8 cellular contexts compared by ENCODE assay signal in the genomic region with DNA sequence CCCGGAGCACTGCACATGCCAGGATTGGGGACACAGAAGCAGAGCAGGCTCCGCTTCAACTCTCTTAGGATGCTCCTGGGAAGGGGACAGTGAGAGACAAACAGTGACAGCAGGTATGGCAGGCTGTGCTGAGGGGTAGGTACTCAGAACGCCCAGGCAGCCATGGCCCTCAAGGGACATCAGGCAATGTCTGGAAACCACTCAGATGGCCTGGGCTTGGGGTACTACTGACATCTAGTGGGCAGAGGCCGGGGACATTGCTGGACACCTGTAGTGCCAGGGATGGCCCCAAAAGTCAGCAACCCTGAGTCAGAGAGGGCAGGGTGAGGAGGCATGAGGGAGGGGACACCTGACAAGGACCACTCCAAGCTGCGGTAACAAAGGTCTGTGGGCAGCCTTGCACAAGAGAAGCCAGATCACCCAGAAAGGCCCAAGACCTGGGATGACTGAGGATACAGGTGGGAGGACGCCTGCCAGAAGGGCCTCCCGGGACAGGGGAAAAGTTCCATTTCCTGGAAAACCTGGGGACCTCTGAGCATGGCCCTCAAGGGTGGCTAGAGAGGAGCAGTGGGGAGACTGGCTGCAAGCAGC. TPM values are rescaled to one million over a fixed set of nuclear protein-coding genes. Genes with fewer than 3 reads are reported as not detected.
DNase-seq lines count a peak whose midpoint lies in the region; ATAC-seq and TF ChIP-seq lines count a peak whose summit lies in the region.
"Had no signal": no experiment of that assay in that cellular context is flagged by ENCODE, and none has a peak within 500 bp of the region (broad histone marks: within the 10 kb centered on the region; RNA-seq: fewer than 3 reads in every experiment).

No MANE protein-coding gene starts in this region.

- RAD21 ChIA-PET in HCT116 (lab: Charles Lee; ENCODE audit: low non-redundant PET in 1 of 2, low total read pairs in 2 of 2, uncharacterized antibody in 2 of 2, unreplicated experiment in 2 of 2), result interaction anchor here in 1 of 2 experiments (1.0 kb wide), 1 partner anchor 74 kb away, joined by 3 read pairs; no protein-coding TSS in a partner anchor

- 83% methylated on average over 7 of the region's 7 CpGs for WGBS in prostate gland

- POLR2A ChIA-PET in HCT116 (lab: Charles Lee), result no interaction called here

- H2AFZ ChIP-seq in HCT116 (ENCODE audit: low read depth, low read length, poor library complexity, severe bottlenecking), result no peak overlapping the region

- no TSS peak for BruUV-seq in HCT116 (replicated peaks; lab: Mats Ljungman, UMichigan)

- no peak overlapping the region for H3K4me2 ChIP-seq in HCT116 (ENCODE audit: low read length)

- intact Hi-C loops in HCT116 (cut with micrococcal nuclease) (loop anchor here (1.0 to 5.0 kb wide), 3 partner anchors 73 to 568 kb away; no protein-coding TSS in a partner anchor), prostate gland (cut with DNase I) (loop anchor here (2.0 kb wide), 1 partner anchor 74 kb away; a partner anchor contains a TSS)

- TF ChIP-seq RAD21 in HCT116 (IDR thresholded peaks at IDR 0.05; ENCODE audit: low read depth), result peak; percentile 78

- peak; percentile 46 to 60 (median 55) for TF ChIP-seq CTCF in HCT116 (IDR thresholded peaks at IDR 0.05 in 2 of 3, conservative IDR thresholded peaks at IDR 0.05 in 1 of 3; ENCODE audit: borderline replicate concordance in 1 of 3, insufficient read depth in 1 of 3, low read depth in 2 of 3, low read length in 2 of 3)
- TF ChIP-seq CTCF in prostate gland (IDR thresholded peaks at IDR 0.05), result peak in 3 of 4 experiments; percentile 59 to 65 (median 64)

- ATAC-seq in HCT116 (peak; percentile 66), HG02884 (IDR thresholded peaks at IDR 0.05; ENCODE audit: unreplicated experiment) (no peak), GM19328 (IDR thresholded peaks at IDR 0.05; ENCODE audit: unreplicated experiment) (no peak), HG02571 (IDR thresholded peaks at IDR 0.05; ENCODE audit: unreplicated experiment) (no peak)

- DNase-seq in HCT116 (ENCODE audit: low read depth, low spot score), result no peak
- DNase-seq in OCI-M1 (lab: John Stamatoyannopoulos, UW), result peak; percentile 13
- peak; percentile 26 for DNase-seq in fibroblast of gingiva (ENCODE audit: low read depth)
- DNase-seq in prostate gland (ENCODE audit: low spot score), result peak; percentile 57

- H3K9me2 ChIP-seq in HCT116 (ENCODE audit: insufficient read depth), result no peaks in the 10 kb centered on the region

- H3K79me2 ChIP-seq in HCT116 (ENCODE audit: insufficient read depth, low read length), result no peaks in the 10 kb centered on the region

- H3K27ac ChIP-seq in HCT116 (ENCODE audit: low read depth, low read length), result no peak overlapping the region
- no peak overlapping the region for H3K27ac ChIP-seq in prostate gland
- H3K27ac ChIP-seq: SJSA1 had no signal

- H3K9me3 ChIP-seq in HCT116 (ENCODE audit: control insufficient read depth in 1 of 2, insufficient read depth in 1 of 2, low read depth in 1 of 2, low read length in 2 of 2) (no peaks in the 10 kb centered on the region), prostate gland (no peaks in the 10 kb centered on the region)
- H3K9me3 ChIP-seq: SJSA1 had no signal

- H3K4me1 ChIP-seq in HCT116 (ENCODE audit: control insufficient read depth in 1 of 2, insufficient read depth in 2 of 2, low read length in 2 of 2) (peaks cover 0 to 3% of the 10 kb centered on the region in 2 experiments; a peak in 1 of 4 replicates), prostate gland (replicated peaks) (peaks cover 24% of the 10 kb centered on the region)
- H3K4me1 ChIP-seq: SJSA1 had no signal

- no peak overlapping the region for H3K4me3 ChIP-seq in HCT116 (replicated peaks in 1 of 2; ENCODE audit: low read depth in 1 of 2, low read length in 2 of 2)
- no peak overlapping the region for H3K4me3 ChIP-seq in prostate gland
- H3K4me3 ChIP-seq: SJSA1 had no signal

- CTCF ChIA-PET in HCT116 (lab: Charles Lee), result interaction anchor here (2.7 kb wide), 1 partner anchor 73 kb away, joined by 20 read pairs; a partner anchor contains a TSS

- H3K36me3 ChIP-seq in HCT116 (ENCODE audit: control insufficient read depth in 1 of 2, insufficient read depth in 2 of 2, low read length in 2 of 2), result no peaks in the 10 kb centered on the region
- H3K36me3 ChIP-seq in prostate gland, result no peaks in the 10 kb centered on the region
- H3K36me3 ChIP-seq: SJSA1 had no signal

- no peak for TF ChIP-seq POLR2A in HCT116 (IDR thresholded peaks at IDR 0.05; ENCODE audit: borderline replicate concordance, extremely low read depth, insufficient read depth, insufficient read length)
- no peak for TF ChIP-seq POLR2A in prostate gland (IDR thresholded peaks at IDR 0.05)

- H4K20me1 ChIP-seq in HCT116 (ENCODE audit: insufficient read depth), result no peaks in the 10 kb centered on the region

- H3K9ac ChIP-seq in HCT116 (ENCODE audit: low read length), result no peak overlapping the region

- no peaks in the 10 kb centered on the region for H3K27me3 ChIP-seq in HCT116 (ENCODE audit: insufficient read depth, low read length)
- H3K27me3 ChIP-seq in prostate gland (replicated peaks; ENCODE audit: insufficient read depth), result no peaks in the 10 kb centered on the region
- H3K27me3 ChIP-seq: SJSA1 had no signal

TF ChIP-seq in HCT116, 20 proteins besides CTCF, POLR2A, EP300 and RAD21:
- TF ChIP-seq ZNF274 (IDR thresholded peaks at IDR 0.05; ENCODE audit: low read depth, low read length), result no peak
- TF ChIP-seq, protein P1, sequence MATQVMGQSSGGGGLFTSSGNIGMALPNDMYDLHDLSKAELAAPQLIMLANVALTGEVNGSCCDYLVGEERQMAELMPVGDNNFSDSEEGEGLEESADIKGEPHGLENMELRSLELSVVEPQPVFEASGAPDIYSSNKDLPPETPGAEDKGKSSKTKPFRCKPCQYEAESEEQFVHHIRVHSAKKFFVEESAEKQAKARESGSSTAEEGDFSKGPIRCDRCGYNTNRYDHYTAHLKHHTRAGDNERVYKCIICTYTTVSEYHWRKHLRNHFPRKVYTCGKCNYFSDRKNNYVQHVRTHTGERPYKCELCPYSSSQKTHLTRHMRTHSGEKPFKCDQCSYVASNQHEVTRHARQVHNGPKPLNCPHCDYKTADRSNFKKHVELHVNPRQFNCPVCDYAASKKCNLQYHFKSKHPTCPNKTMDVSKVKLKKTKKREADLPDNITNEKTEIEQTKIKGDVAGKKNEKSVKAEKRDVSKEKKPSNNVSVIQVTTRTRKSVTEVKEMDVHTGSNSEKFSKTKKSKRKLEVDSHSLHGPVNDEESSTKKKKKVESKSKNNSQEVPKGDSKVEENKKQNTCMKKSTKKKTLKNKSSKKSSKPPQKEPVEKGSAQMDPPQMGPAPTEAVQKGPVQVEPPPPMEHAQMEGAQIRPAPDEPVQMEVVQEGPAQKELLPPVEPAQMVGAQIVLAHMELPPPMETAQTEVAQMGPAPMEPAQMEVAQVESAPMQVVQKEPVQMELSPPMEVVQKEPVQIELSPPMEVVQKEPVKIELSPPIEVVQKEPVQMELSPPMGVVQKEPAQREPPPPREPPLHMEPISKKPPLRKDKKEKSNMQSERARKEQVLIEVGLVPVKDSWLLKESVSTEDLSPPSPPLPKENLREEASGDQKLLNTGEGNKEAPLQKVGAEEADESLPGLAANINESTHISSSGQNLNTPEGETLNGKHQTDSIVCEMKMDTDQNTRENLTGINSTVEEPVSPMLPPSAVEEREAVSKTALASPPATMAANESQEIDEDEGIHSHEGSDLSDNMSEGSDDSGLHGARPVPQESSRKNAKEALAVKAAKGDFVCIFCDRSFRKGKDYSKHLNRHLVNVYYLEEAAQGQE (IDR thresholded peaks at IDR 0.05; ENCODE audit: low read depth), result no peak
- no peak for TF ChIP-seq POLR2AphosphoS5 (IDR thresholded peaks at IDR 0.05; ENCODE audit: low read depth, low read length)
- TF ChIP-seq, protein P2, sequence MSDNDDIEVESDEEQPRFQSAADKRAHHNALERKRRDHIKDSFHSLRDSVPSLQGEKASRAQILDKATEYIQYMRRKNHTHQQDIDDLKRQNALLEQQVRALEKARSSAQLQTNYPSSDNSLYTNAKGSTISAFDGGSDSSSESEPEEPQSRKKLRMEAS (IDR thresholded peaks at IDR 0.05), result no peak
- TF ChIP-seq, protein P3, sequence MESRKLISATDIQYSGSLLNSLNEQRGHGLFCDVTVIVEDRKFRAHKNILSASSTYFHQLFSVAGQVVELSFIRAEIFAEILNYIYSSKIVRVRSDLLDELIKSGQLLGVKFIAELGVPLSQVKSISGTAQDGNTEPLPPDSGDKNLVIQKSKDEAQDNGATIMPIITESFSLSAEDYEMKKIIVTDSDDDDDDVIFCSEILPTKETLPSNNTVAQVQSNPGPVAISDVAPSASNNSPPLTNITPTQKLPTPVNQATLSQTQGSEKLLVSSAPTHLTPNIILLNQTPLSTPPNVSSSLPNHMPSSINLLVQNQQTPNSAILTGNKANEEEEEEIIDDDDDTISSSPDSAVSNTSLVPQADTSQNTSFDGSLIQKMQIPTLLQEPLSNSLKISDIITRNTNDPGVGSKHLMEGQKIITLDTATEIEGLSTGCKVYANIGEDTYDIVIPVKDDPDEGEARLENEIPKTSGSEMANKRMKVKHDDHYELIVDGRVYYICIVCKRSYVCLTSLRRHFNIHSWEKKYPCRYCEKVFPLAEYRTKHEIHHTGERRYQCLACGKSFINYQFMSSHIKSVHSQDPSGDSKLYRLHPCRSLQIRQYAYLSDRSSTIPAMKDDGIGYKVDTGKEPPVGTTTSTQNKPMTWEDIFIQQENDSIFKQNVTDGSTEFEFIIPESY (IDR thresholded peaks at IDR 0.05; ENCODE audit: extremely low read depth, insufficient replicate concordance, low read length), result no peak
- no peak for TF ChIP-seq ELF1 (IDR thresholded peaks at IDR 0.05; ENCODE audit: borderline replicate concordance, low read depth)
TF ChIP-seq in HCT116: peak in this region for 0.

RNA-seq across cellular contexts. Expression of a gene that starts 21.2 kb away (rescaled TPM):
- total RNA-seq in HCT116 (2021; ENCODE audit: unreplicated experiment), result 52.1 TPM
- 57.0 and 74.0 TPM in 2 replicates for polyA plus RNA-seq in HCT116 (2012)
- 100 to 1,000 TPM in 1 of 2 donors, 10 to 100 TPM in 1; 67.0 to 145 TPM for total RNA-seq in prostate gland
